ENCODE assay signal across 34 cellular contexts in genomic region chr19:23512151-23512925, GRCh38.
"Had no signal": no experiment of that assay in that cellular context is flagged by ENCODE, and none has a peak within 500 bp of the region (broad histone marks: within the 10 kb centered on the region; RNA-seq: fewer than 3 reads in every experiment).

No MANE protein-coding gene starts in this region.

- H3K36me3 ChIP-seq: ascending aorta, cardiac muscle cell, colonic mucosa, gastrocnemius medialis, left ventricle myocardium inferior, neural progenitor cell, right atrium auricular region, thyroid gland, upper lobe of left lung, vagina had no signal

- DNase-seq: activated CD4-positive, alpha-beta memory T cell treated with anti-CD3 and anti-CD28 coated beads for 36 hours; activated CD4-positive, alpha-beta T cell treated with anti-CD3 and anti-CD28 coated beads for 4 hours; activated CD8-positive, alpha-beta memory T cell treated with anti-CD3 and anti-CD28 coated beads, Interleukin-2, amount 50 U/mL, for 4 hours; activated effector memory CD4-positive, alpha-beta T cell treated with anti-CD3 and anti-CD28 coated beads, Interleukin-2, amount 50 U/mL, for 16 hours; activated naive CD4-positive, alpha-beta T cell treated with anti-CD3 and anti-CD28 coated beads for 36 hours; activated naive CD8-positive, alpha-beta T cell treated with anti-CD3 and anti-CD28 coated beads, Interleukin-2, amount 10 ng/mL, durations not matched to agents 7 days and 5 days; activated T-cell treated with anti-CD3 and anti-CD28 coated beads, Interleukin-2, amount 50 U/mL, for 1 hour; cerebellar nuclear complex; colonic mucosa; dorsolateral prefrontal cortex; effector memory CD4-positive, alpha-beta T cell; gastrocnemius medialis; glutamatergic neuron; islet precursor cell; left ventricle myocardium inferior; mesendoderm; natural killer cell; stimulated activated CD4-positive, alpha-beta T cell treated with anti-CD3 and anti-CD28 coated beads, Interleukin-1b, Interleukin-23, amount 100 ng/mL, for 48 hours; stimulated activated CD4-positive, alpha-beta T cell treated with anti-CD3 and anti-CD28 coated beads, Interleukin-4, amount 100 ng/mL, for 4 hours; stimulated activated CD8-positive, alpha-beta memory T cell treated with anti-CD3 and anti-CD28 coated beads, Interleukin-4, amount 100 ng/mL, for 48 hours; stimulated activated naive CD8-positive, alpha-beta T cell treated with anti-CD3 and anti-CD28 coated beads, Interleukin-15, amount 100 ng/mL, for 72 hours; substantia nigra; thyroid gland had no signal

- H3K9me3 Mint-ChIP-seq: stimulated activated memory B cell treated with anti-CD40 and anti-IgM and Interleukin-4, amounts not matched to agents 10 μg/mL and 1 μg/mL and 100 μg/mL, for 72 hours had no signal

- H3K27me3 Mint-ChIP-seq: activated CD4-positive, alpha-beta memory T cell treated with anti-CD3 and anti-CD28 coated beads for 36 hours; activated naive CD8-positive, alpha-beta T cell treated with anti-CD3 and anti-CD28 coated beads, Interleukin-2, amount 10 ng/mL, durations not matched to agents 7 days and 5 days; stimulated activated memory B cell treated with anti-CD40 and anti-IgM and Interleukin-4, amounts not matched to agents 10 μg/mL and 1 μg/mL and 100 μg/mL, for 72 hours; stimulated activated naive CD8-positive, alpha-beta T cell treated with anti-CD3 and anti-CD28 coated beads, Interleukin-15, amount 100 ng/mL, for 72 hours had no signal

- ATAC-seq: gastrocnemius medialis; natural killer cell; stimulated activated memory B cell treated with anti-CD40 and anti-IgM and Interleukin-4, amounts not matched to agents 10 μg/mL and 1 μg/mL and 100 μg/mL, for 72 hours; stimulated activated naive CD8-positive, alpha-beta T cell treated with anti-CD3 and anti-CD28 coated beads, Interleukin-15, amount 100 ng/mL, for 72 hours had no signal

- H3K27ac ChIP-seq: ascending aorta, cardiac muscle cell, colonic mucosa, dorsolateral prefrontal cortex, gastrocnemius medialis, left ventricle myocardium inferior, neural progenitor cell, right atrium auricular region, thyroid gland, upper lobe of left lung, vagina had no signal

- H3K4me3 ChIP-seq: ascending aorta, cardiac muscle cell, colonic mucosa, dorsolateral prefrontal cortex, gastrocnemius medialis, left ventricle myocardium inferior, lung, neural progenitor cell, right atrium auricular region, smooth muscle cell, thyroid gland, upper lobe of left lung, vagina had no signal

- H3K36me3 Mint-ChIP-seq: activated CD4-positive, alpha-beta memory T cell treated with anti-CD3 and anti-CD28 coated beads for 36 hours; activated naive CD8-positive, alpha-beta T cell treated with anti-CD3 and anti-CD28 coated beads, Interleukin-2, amount 10 ng/mL, durations not matched to agents 7 days and 5 days; brain; neural progenitor cell; stimulated activated memory B cell treated with anti-CD40 and anti-IgM and Interleukin-4, amounts not matched to agents 10 μg/mL and 1 μg/mL and 100 μg/mL, for 72 hours had no signal

- H3K4me1 ChIP-seq: ascending aorta, colonic mucosa, gastrocnemius medialis, neural progenitor cell, thyroid gland, upper lobe of left lung, vagina had no signal

- H3K27me3 ChIP-seq: ascending aorta, cardiac muscle cell, colonic mucosa, dorsolateral prefrontal cortex, gastrocnemius medialis, neural progenitor cell, right atrium auricular region, thyroid gland, upper lobe of left lung, vagina had no signal

- H3K9me3 ChIP-seq: ascending aorta, colonic mucosa, gastrocnemius medialis, left ventricle myocardium inferior, right atrium auricular region, thyroid gland, vagina had no signal

- H3K27ac Mint-ChIP-seq: activated CD4-positive, alpha-beta memory T cell treated with anti-CD3 and anti-CD28 coated beads for 36 hours; activated naive CD4-positive, alpha-beta T cell treated with anti-CD3 and anti-CD28 coated beads for 36 hours; activated naive CD8-positive, alpha-beta T cell treated with anti-CD3 and anti-CD28 coated beads, Interleukin-2, amount 10 ng/mL, durations not matched to agents 7 days and 5 days; activated T-helper 1 cell treated with anti-CD3 and anti-CD28 coated beads, Interleukin-12 subunit alpha, Interleukin-12 subunit beta, Interleukin-2, Interleukin-4 antibody, amounts not matched to agents 30 ng/mL and 10 ng/mL and 1 ng/mL, durations not matched to agents 14 hours and 24 hours and 36 hours; brain; natural killer cell; neural progenitor cell; stimulated activated memory B cell treated with anti-CD40 and anti-IgM and Interleukin-4, amounts not matched to agents 10 μg/mL and 1 μg/mL and 100 μg/mL, for 72 hours; stimulated activated naive CD8-positive, alpha-beta T cell treated with anti-CD3 and anti-CD28 coated beads, Interleukin-15, amount 100 ng/mL, for 72 hours had no signal

- H3K4me3 Mint-ChIP-seq: activated CD4-positive, alpha-beta memory T cell treated with anti-CD3 and anti-CD28 coated beads for 36 hours; activated naive CD4-positive, alpha-beta T cell treated with anti-CD3 and anti-CD28 coated beads for 36 hours; activated naive CD8-positive, alpha-beta T cell treated with anti-CD3 and anti-CD28 coated beads, Interleukin-2, amount 10 ng/mL, durations not matched to agents 7 days and 5 days; activated T-helper 1 cell treated with anti-CD3 and anti-CD28 coated beads, Interleukin-12 subunit alpha, Interleukin-12 subunit beta, Interleukin-2, Interleukin-4 antibody, amounts not matched to agents 30 ng/mL and 10 ng/mL and 1 ng/mL, durations not matched to agents 14 hours and 24 hours and 36 hours; brain; natural killer cell; neural progenitor cell; stimulated activated memory B cell treated with anti-CD40 and anti-IgM and Interleukin-4, amounts not matched to agents 10 μg/mL and 1 μg/mL and 100 μg/mL, for 72 hours; stimulated activated naive CD8-positive, alpha-beta T cell treated with anti-CD3 and anti-CD28 coated beads, Interleukin-15, amount 100 ng/mL, for 72 hours had no signal

- H3K4me1 Mint-ChIP-seq: activated naive CD8-positive, alpha-beta T cell treated with anti-CD3 and anti-CD28 coated beads, Interleukin-2, amount 10 ng/mL, durations not matched to agents 7 days and 5 days; brain; natural killer cell; neural progenitor cell; stimulated activated memory B cell treated with anti-CD40 and anti-IgM and Interleukin-4, amounts not matched to agents 10 μg/mL and 1 μg/mL and 100 μg/mL, for 72 hours; stimulated activated naive CD8-positive, alpha-beta T cell treated with anti-CD3 and anti-CD28 coated beads, Interleukin-15, amount 100 ng/mL, for 72 hours had no signal
